Comparison of ENCODE assay signal across 8 cellular contexts in genomic region chr6:7087491-7087979, GRCh38. TPM values are rescaled to one million over a fixed set of nuclear protein-coding genes. Genes with fewer than 3 reads are reported as not detected.
DNase-seq lines count a peak whose midpoint lies in the region; ATAC-seq and TF ChIP-seq lines count a peak whose summit lies in the region.

No MANE protein-coding gene starts in this region.

- H3K4me3 Mint-ChIP-seq in activated CD8-positive, alpha-beta T cell treated with anti-CD3 and anti-CD28 coated beads for 36 hours = peak overlapping the region; percentile 68

- intact Hi-C loops in activated CD8-positive, alpha-beta T cell treated with anti-CD3 and anti-CD28 coated beads for 36 hours (cut with micrococcal nuclease) = no loop called here

- H3K4me1 ChIP-seq in muscle layer of duodenum (ENCODE audit: control insufficient read depth in 1 of 2, insufficient read depth in 2 of 2, low read length in 2 of 2) = peaks cover 8 to 10% of the 10 kb centered on the region in 2 donors

- H3K36me3 ChIP-seq in muscle layer of duodenum (ENCODE audit: control insufficient read depth in 1 of 2, insufficient read depth in 2 of 2, low read length in 2 of 2) = no peaks in the 10 kb centered on the region

- peak; percentile 73 for DNase-seq in activated CD8-positive, alpha-beta T cell treated with anti-CD3 and anti-CD28 coated beads for 36 hours
- no peak for DNase-seq in NCI-H2081 treated with DMSO at 0.1 percent for 48 hours (lab: John Stamatoyannopoulos, UW)
- no peak for DNase-seq in G401 (ENCODE audit: low spot score)
- no peak for DNase-seq in NCI-H2196 (lab: John Stamatoyannopoulos, UW; ENCODE audit: unreplicated experiment)
- DNase-seq in germinal center (ENCODE audit: low spot score) = no peak

- in situ Hi-C loops in G401 (cut with HindIII; ENCODE audit: low sequenced_read_pairs) = no loop called here

- H3K9me3 ChIP-seq in muscle layer of duodenum (ENCODE audit: control insufficient read depth in 1 of 2, low read length in 2 of 2) = no peaks in the 10 kb centered on the region

- H3K27me3 ChIP-seq in muscle layer of duodenum (ENCODE audit: low read depth, low read length) = no peaks in the 10 kb centered on the region

- no peaks in the 10 kb centered on the region for H3K9me3 Mint-ChIP-seq in activated CD8-positive, alpha-beta T cell treated with anti-CD3 and anti-CD28 coated beads for 36 hours

- ATAC-seq in GM18517 (IDR thresholded peaks at IDR 0.05; ENCODE audit: unreplicated experiment) (peak; percentile 42), HG02852 (IDR thresholded peaks at IDR 0.05; ENCODE audit: unreplicated experiment) (peak; percentile 60)
- ATAC-seq in activated CD8-positive, alpha-beta T cell treated with anti-CD3 and anti-CD28 coated beads for 36 hours = peak; percentile 77

- no peaks in the 10 kb centered on the region for H3K27me3 Mint-ChIP-seq in activated CD8-positive, alpha-beta T cell treated with anti-CD3 and anti-CD28 coated beads for 36 hours

- H3K27ac ChIP-seq in muscle layer of duodenum (ENCODE audit: low read length) = peak overlapping the region; percentile 82

- peak overlapping the region; percentile 83 for H3K27ac Mint-ChIP-seq in activated CD8-positive, alpha-beta T cell treated with anti-CD3 and anti-CD28 coated beads for 36 hours

- peaks cover 32% of the 10 kb centered on the region for H3K4me1 Mint-ChIP-seq in activated CD8-positive, alpha-beta T cell treated with anti-CD3 and anti-CD28 coated beads for 36 hours (ENCODE audit: low read depth)

- no peaks in the 10 kb centered on the region for H3K36me3 Mint-ChIP-seq in activated CD8-positive, alpha-beta T cell treated with anti-CD3 and anti-CD28 coated beads for 36 hours (ENCODE audit: low read depth)

- CTCF ChIA-PET in activated CD8-positive, alpha-beta T cell treated with anti-CD3 and anti-CD28 coated beads for 36 hours (lab: Charles Lee) = interaction anchor here (0.7 to 2.2 kb wide), 11 partner anchors 11 to 412 kb away, joined by 3 to 8 read pairs (median 4); no protein-coding TSS in a partner anchor

- POLR2A ChIA-PET in activated CD8-positive, alpha-beta T cell treated with anti-CD3 and anti-CD28 coated beads for 36 hours (lab: Charles Lee) = interaction anchor here (0.7 to 2.7 kb wide), 7 partner anchors 20 to 69 kb away, joined by 3 to 13 read pairs (median 5); partner anchors contain the start of gene RREB1

- no peak for TF ChIP-seq CTCF in activated CD8-positive, alpha-beta T cell treated with anti-CD3 and anti-CD28 coated beads for 36 hours (IDR thresholded peaks at IDR 0.05)

- peak overlapping the region; percentile 44 to 66 for H3K4me3 ChIP-seq in muscle layer of duodenum (ENCODE audit: low read depth in 1 of 2, low read length in 2 of 2)

RNA-seq across cellular contexts. Expression of gene RREB1, which starts 20.2 kb away (rescaled TPM):
- total RNA-seq in activated CD8-positive, alpha-beta T cell treated with anti-CD3 and anti-CD28 coated beads for 36 hours = 10 to 100 TPM; 18.7 to 19.7 TPM
- 8.5 and 10.1 TPM in 2 replicates for total RNA-seq in G401 (2014; rRNA removed; shearing (Covaris generic))
